24 cellular contexts compared by ENCODE assay signal in genomic region chr18:79493211-79493800, GRCh38.
DNase-seq lines count a peak whose midpoint lies in the region; ATAC-seq, FAIRE-seq and TF ChIP-seq lines count a peak whose summit lies in the region.
"Had no signal": no experiment of that assay in that cellular context is flagged by ENCODE, and none has a peak within 500 bp of the region (broad histone marks: within the 10 kb centered on the region; RNA-seq: fewer than 3 reads in every experiment).

No MANE protein-coding gene starts in this region.

- H3K9me3 ChIP-seq in kidney (ENCODE audit: control insufficient read depth in 1 of 2, low read length in 2 of 2), result peaks cover 0 to 2% of the 10 kb centered on the region in 2 donors
- H3K9me3 ChIP-seq: gastrocnemius medialis, psoas muscle, SJSA1 had no signal

- intact Hi-C loops in kidney (cut with DNase I) (no loop called here), posterior cingulate gyrus (cut with DNase I) (no loop called here)

- H3K27ac ChIP-seq in kidney (ENCODE audit: low read depth in 2 of 2, low read length in 2 of 2), result no peak overlapping the region
- H3K27ac ChIP-seq: gastrocnemius medialis, psoas muscle, SJSA1 had no signal

- no peaks in the 10 kb centered on the region for H3K4me1 ChIP-seq in kidney (ENCODE audit: control insufficient read depth in 1 of 2, insufficient read depth in 1 of 2, low read depth in 1 of 2, low read length in 2 of 2)
- H3K4me1 ChIP-seq: gastrocnemius medialis, psoas muscle had no signal

- no peak for ATAC-seq in HG03108 (IDR thresholded peaks at IDR 0.05; ENCODE audit: unreplicated experiment)
- ATAC-seq: activated naive CD8-positive, alpha-beta T cell treated with anti-CD3 and anti-CD28 coated beads, Interleukin-2, amount 50 U/mL, for 24 hours; gastrocnemius medialis; psoas muscle; T-cell had no signal

- no peak overlapping the region for H3K4me3 ChIP-seq in kidney (ENCODE audit: low read length in 2 of 2)
- H3K4me3 ChIP-seq: gastrocnemius medialis, psoas muscle, SJSA1 had no signal

- H3K9ac ChIP-seq in kidney (ENCODE audit: low read length in 2 of 2), result no peak overlapping the region

- H3K36me3 ChIP-seq in kidney (ENCODE audit: control insufficient read depth in 1 of 2, insufficient read depth in 2 of 2, low read length in 2 of 2), result no peaks in the 10 kb centered on the region
- H3K36me3 ChIP-seq: gastrocnemius medialis, SJSA1 had no signal

- peak; percentile 0 for DNase-seq in stimulated activated CD4-positive, alpha-beta T cell treated with anti-CD3 and anti-CD28 coated beads, Interleukin-1b, Interleukin-23, amount 100 ng/mL, for 48 hours
- DNase-seq in stimulated activated CD4-positive, alpha-beta T cell treated with anti-CD3 and anti-CD28 coated beads, Interleukin-4, amount 100 ng/mL, for 24 hours, result no peak
- peak; percentile 69 for DNase-seq in kidney
- peak in 7 of 10 donors; percentile 3 to 76 (median 12) for DNase-seq in posterior cingulate gyrus
- DNase-seq in putamen (ENCODE audit: low spot score), result no peak
- DNase-seq in SW 1271 (lab: John Stamatoyannopoulos, UW), result no peak
- DNase-seq: activated CD4-positive, CD25-positive, alpha-beta regulatory T cell; activated naive CD8-positive, alpha-beta T cell treated with anti-CD3 and anti-CD28 coated beads, Interleukin-2, amount 50 U/mL, for 24 hours; CD4-positive, CD25-positive, alpha-beta regulatory T cell; KBM-7; NCI-H1417; NCI-H2029 treated with DMSO at 0.1 percent for 48 hours; small intestine; stimulated activated CD4-positive, alpha-beta T cell treated with anti-CD3 and anti-CD28 coated beads, Interleukin-2, amount 100 ng/mL, for 24 hours; T-cell; trophoblast cell had no signal

- TF ChIP-seq CTCF in kidney (IDR thresholded peaks at IDR 0.05; ENCODE audit: borderline replicate concordance, extremely low read depth, insufficient read depth), result no peak

- no peak for FAIRE-seq in kidney (lab: Jason Lieb, UNC)
- FAIRE-seq: endometrium, GM18507, HTR-8/SVneo, RCC 7860, small intestine had no signal

Comparison
In these comparisons a context has a peak if more than half of its experiments do, and no peak if none do; other contexts are left out.
1. DNase-seq: peak in stimulated activated CD4-positive, alpha-beta T cell treated with anti-CD3 and anti-CD28 coated beads, Interleukin-1b, Interleukin-23, amount 100 ng/mL, for 48 hours (single experiment), kidney (single experiment) and posterior cingulate gyrus (7 of 10); none in stimulated activated CD4-positive, alpha-beta T cell treated with anti-CD3 and anti-CD28 coated beads, Interleukin-4, amount 100 ng/mL, for 24 hours (single experiment), putamen (single experiment) and SW 1271 (0 of 2).